Comparison of ENCODE assay signal across 8 cellular contexts in the genomic region with DNA sequence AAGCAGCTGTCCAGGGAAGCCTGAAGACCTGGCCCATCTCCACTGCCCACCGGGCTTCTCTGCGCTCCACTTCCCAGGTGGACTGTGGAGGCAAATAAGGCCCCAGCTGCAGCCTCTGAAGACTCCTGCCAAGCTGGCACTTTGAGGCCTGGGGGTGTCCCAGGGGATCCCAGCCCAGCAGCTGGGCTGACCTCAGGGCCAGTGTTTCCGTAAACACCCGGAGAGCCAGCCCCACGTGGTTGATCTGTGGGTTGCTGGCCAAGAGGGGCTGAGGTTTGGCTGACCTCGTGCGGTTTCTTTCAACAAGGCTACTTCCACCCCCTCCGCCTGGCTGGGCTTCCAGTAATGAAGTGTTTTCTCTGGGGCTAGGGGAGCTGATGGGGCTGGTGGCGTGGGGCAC. TPM values are rescaled to one million over a fixed set of nuclear protein-coding genes. Genes with fewer than 3 reads are reported as not detected.
DNase-seq lines count a peak whose midpoint lies in the region; ATAC-seq and TF ChIP-seq lines count a peak whose summit lies in the region.

No MANE protein-coding gene starts in this region.

- H3K27me3 Mint-ChIP-seq in activated T-cell treated with anti-CD3 and anti-CD28 coated beads, Interleukin-2, amount 50 U/mL, for 24 hours = no peaks in the 10 kb centered on the region

- peaks cover 11 to 56% (median 34%) of the 10 kb centered on the region in 12 donors for H3K4me1 ChIP-seq in heart left ventricle

- H3K4me1 Mint-ChIP-seq in activated T-cell treated with anti-CD3 and anti-CD28 coated beads, Interleukin-2, amount 50 U/mL, for 24 hours (ENCODE audit: low read depth) = no peaks in the 10 kb centered on the region

- DNase-seq in T1000 (lab: John Stamatoyannopoulos, UW) (peak; percentile 96), heart left ventricle (peak; percentile 88 to 94 (median 90)), smooth muscle cell of the brain vasculature (ENCODE audit: low read depth, low spot score) (peak; percentile 86), activated gamma-delta T cell (lab: John Stamatoyannopoulos, UW) (no peak)
- DNase-seq in activated CD4-positive, alpha-beta T cell treated with anti-CD3 and anti-CD28 coated beads for 1 hour = no peak
- DNase-seq in activated T-cell treated with anti-CD3 and anti-CD28 coated beads, Interleukin-2, amount 50 U/mL, for 24 hours = no peak

- no peaks in the 10 kb centered on the region for H3K27me3 ChIP-seq in heart left ventricle

- peak overlapping the region; percentile 17 to 85 (median 74) for H3K27ac ChIP-seq in heart left ventricle

- 0 to 15% (median 6%) methylated on average over 3 to 9 of the region's 9 CpGs for WGBS in heart left ventricle, 4 donors

- H3K4me3 ChIP-seq in heart left ventricle = peak overlapping the region in 1 of 12 donors; percentile 9

- peak in 1 of 2 donors; percentile 15 for TF ChIP-seq POLR2A in heart left ventricle (IDR thresholded peaks at IDR 0.05)

- no peaks in the 10 kb centered on the region for H3K9me3 Mint-ChIP-seq in activated T-cell treated with anti-CD3 and anti-CD28 coated beads, Interleukin-2, amount 50 U/mL, for 24 hours

- no peak overlapping the region for H3K27ac Mint-ChIP-seq in activated T-cell treated with anti-CD3 and anti-CD28 coated beads, Interleukin-2, amount 50 U/mL, for 24 hours

- H3K36me3 Mint-ChIP-seq in activated T-cell treated with anti-CD3 and anti-CD28 coated beads, Interleukin-2, amount 50 U/mL, for 24 hours (ENCODE audit: low read depth) = no peaks in the 10 kb centered on the region

- H3K9me3 ChIP-seq in heart left ventricle = no peaks in the 10 kb centered on the region

- ATAC-seq in GM21723 (IDR thresholded peaks at IDR 0.05; ENCODE audit: unreplicated experiment) = peak; percentile 60
- peak; percentile 82 to 94 (median 86) for ATAC-seq in heart left ventricle
- no peak for ATAC-seq in HG02852 (IDR thresholded peaks at IDR 0.05; ENCODE audit: unreplicated experiment)

- H3K36me3 ChIP-seq in heart left ventricle = no peaks in the 10 kb centered on the region

- TF ChIP-seq CTCF in heart left ventricle (IDR thresholded peaks at IDR 0.05) = peak in 4 of 12 donors; percentile 3 to 16 (median 10)

- no peak overlapping the region for H3K4me3 Mint-ChIP-seq in activated T-cell treated with anti-CD3 and anti-CD28 coated beads, Interleukin-2, amount 50 U/mL, for 24 hours

- intact Hi-C loops in heart left ventricle (cut with DNase I) = no loop called here

RNA-seq across cellular contexts. Expression of a gene that starts 12.4 kb away (rescaled TPM):
- 10 to 100 TPM in 8 of 9 donors, 1 to 10 TPM in 1; 7.3 to 62.3 (median 28.7) TPM for total RNA-seq in heart left ventricle
- 10 to 100 TPM; 11.0 to 92.3 TPM for polyA plus RNA-seq in heart left ventricle

RNA-seq across cellular contexts. Expression of a gene that starts 42.9 kb away (rescaled TPM):
- 1 to 10 TPM in 2 of 9 donors, under 1 TPM in 7; 0.12 to 2.2 (median 0.39) TPM for total RNA-seq in heart left ventricle
- under 1 TPM; 0.23 to 0.33 TPM for polyA plus RNA-seq in heart left ventricle

RNA-seq across cellular contexts. Expression of a gene that starts 51.3 kb away (rescaled TPM):
- total RNA-seq in heart left ventricle = 10 to 100 TPM in 2 of 9 donors, 1 to 10 TPM in 7; 2.5 to 11.5 (median 6.0) TPM
- polyA plus RNA-seq in heart left ventricle = 10 to 100 TPM in 1 of 2 donors, 1 to 10 TPM in 1; 6.4 to 10.9 TPM

Comparison
In these comparisons a context has a peak if more than half of its experiments do, and no peak if none do; other contexts are left out.
1. DNase-seq: peak in T1000 (single experiment), heart left ventricle (5 of 5) and smooth muscle cell of the brain vasculature (single experiment); none in activated CD4-positive, alpha-beta T cell treated with anti-CD3 and anti-CD28 coated beads for 1 hour (single experiment), activated T-cell treated with anti-CD3 and anti-CD28 coated beads, Interleukin-2, amount 50 U/mL, for 24 hours (single experiment) and activated gamma-delta T cell (single experiment).